20 cellular contexts compared by ENCODE assay signal in genomic region chr10:55203319-55203718, GRCh38.
DNase-seq lines count a peak whose midpoint lies in the region; ATAC-seq and TF ChIP-seq lines count a peak whose summit lies in the region.
"Had no signal": no experiment of that assay in that cellular context is flagged by ENCODE, and none has a peak within 500 bp of the region (broad histone marks: within the 10 kb centered on the region; RNA-seq: fewer than 3 reads in every experiment).

No MANE protein-coding gene starts in this region.

- no peaks in the 10 kb centered on the region for H3K36me3 ChIP-seq in prostate gland
- H3K36me3 ChIP-seq in vagina: no peaks in the 10 kb centered on the region
- H3K36me3 ChIP-seq: adrenal gland, stomach had no signal

- intact Hi-C loops in prostate gland (cut with DNase I): no loop called here
- intact Hi-C loops in vagina (cut with DNase I): no loop called here

- ATAC-seq in GM21717 (IDR thresholded peaks at IDR 0.05; ENCODE audit: unreplicated experiment) (peak; percentile 71), HG03565 (IDR thresholded peaks at IDR 0.05; ENCODE audit: unreplicated experiment) (peak; percentile 81), GM21515 (IDR thresholded peaks at IDR 0.05; ENCODE audit: unreplicated experiment) (no peak)
- ATAC-seq: A549; effector memory CD8-positive, alpha-beta T cell; left cardiac atrium; mucosa of descending colon; sciatic nerve; T-helper 17 cell had no signal

- no peaks in the 10 kb centered on the region for H3K4me1 ChIP-seq in prostate gland (replicated peaks)
- H3K4me1 ChIP-seq in vagina: no peaks in the 10 kb centered on the region
- H3K4me1 ChIP-seq: A549, adrenal gland, stomach had no signal

- DNase-seq in A172 (ENCODE audit: low spot score) (peak; percentile 18), amniotic epithelial cell (ENCODE audit: low read depth) (peak; percentile 6), prostate gland (ENCODE audit: low spot score) (no peak), superior temporal gyrus (ENCODE audit: extremely low spot score) (no peak), vagina (ENCODE audit: extremely low spot score in 2 of 2) (no peak)
- DNase-seq: adrenal gland; effector memory CD8-positive, alpha-beta T cell; left cardiac atrium; mucosa of descending colon; NCI-H1436; NCI-H345; nucleus accumbens; SHP77; stomach; T-helper 17 cell had no signal

- H3K9me3 ChIP-seq in prostate gland: no peaks in the 10 kb centered on the region
- H3K9me3 ChIP-seq in vagina: no peaks in the 10 kb centered on the region
- H3K9me3 ChIP-seq: A549, adrenal gland, mucosa of descending colon, stomach had no signal

- no peak overlapping the region for H3K4me3 ChIP-seq in prostate gland
- H3K4me3 ChIP-seq in vagina: no peak overlapping the region
- H3K4me3 ChIP-seq: A549, adrenal gland, mucosa of descending colon, stomach had no signal

- H3K27me3 ChIP-seq in prostate gland (replicated peaks; ENCODE audit: insufficient read depth) (no peaks in the 10 kb centered on the region), vagina (no peaks in the 10 kb centered on the region)
- H3K27me3 ChIP-seq: adrenal gland, stomach had no signal

- WGBS in prostate gland: 61% methylated on average over 3 of the region's 3 CpGs

- TF ChIP-seq CTCF in prostate gland (IDR thresholded peaks at IDR 0.05): no peak
- no peak for TF ChIP-seq CTCF in vagina (IDR thresholded peaks at IDR 0.05)

- no peak overlapping the region for H3K27ac ChIP-seq in prostate gland
- no peak overlapping the region for H3K27ac ChIP-seq in vagina
- H3K27ac ChIP-seq: A549, adrenal gland, stomach had no signal

- TF ChIP-seq POLR2A in prostate gland (IDR thresholded peaks at IDR 0.05): no peak
- TF ChIP-seq POLR2A in vagina (IDR thresholded peaks at IDR 0.05): no peak

Comparison
In these comparisons a context has a peak if more than half of its experiments do, and no peak if none do; other contexts are left out.
1. DNase-seq: peak in A172 (single experiment) and amniotic epithelial cell (single experiment); none in prostate gland (single experiment), superior temporal gyrus (single experiment) and vagina (0 of 2).